In the genomic region with DNA sequence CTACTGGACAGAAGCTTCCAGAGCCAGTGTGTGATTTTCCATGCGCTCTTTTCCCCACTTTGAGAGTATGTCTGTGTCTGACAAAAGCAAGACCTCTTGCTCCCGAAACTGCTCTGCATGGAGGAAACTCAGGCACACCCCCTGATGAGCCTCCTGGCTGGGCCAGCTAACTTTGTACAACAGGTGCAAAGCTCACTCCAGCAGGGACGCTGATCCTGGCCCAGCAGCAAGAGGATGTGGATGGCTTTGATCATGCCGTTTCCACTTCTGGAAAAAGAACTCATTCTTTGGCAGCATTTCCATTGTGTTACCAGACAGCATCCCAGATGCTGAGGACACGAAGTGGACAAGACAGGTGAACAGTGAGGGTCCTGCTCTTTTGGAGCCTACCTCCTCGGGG, we compare ENCODE assay signal across 1 cellular context.
A peak's percentile ranks its signal among the peaks of the same experiment; 100 is the strongest.
TF ChIP-seq lines count a peak whose summit lies in the region.

No MANE protein-coding gene starts in this region.

TF ChIP-seq in HepG2, 621 proteins besides CTCF, POLR2A, EP300 and RAD21 (continued from another document and continues in another):
- TF ChIP-seq, protein P1, sequence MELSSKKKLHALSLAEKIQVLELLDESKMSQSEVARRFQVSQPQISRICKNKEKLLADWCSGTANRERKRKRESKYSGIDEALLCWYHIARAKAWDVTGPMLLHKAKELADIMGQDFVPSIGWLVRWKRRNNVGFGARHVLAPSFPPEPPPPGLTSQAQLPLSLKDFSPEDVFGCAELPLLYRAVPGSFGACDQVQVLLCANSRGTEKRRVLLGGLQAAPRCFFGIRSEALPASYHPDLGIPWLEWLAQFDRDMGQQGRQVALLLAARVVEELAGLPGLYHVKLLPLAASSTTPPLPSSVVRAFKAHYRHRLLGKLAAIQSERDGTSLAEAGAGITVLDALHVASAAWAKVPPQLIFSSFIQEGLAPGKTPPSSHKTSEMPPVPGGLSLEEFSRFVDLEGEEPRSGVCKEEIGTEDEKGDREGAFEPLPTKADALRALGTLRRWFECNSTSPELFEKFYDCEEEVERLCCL (CRISPR knock-in tag; IDR thresholded peaks at IDR 0.05; ENCODE audit: borderline replicate concordance): no peak
- no peak for TF ChIP-seq TOE1 (CRISPR knock-in tag; IDR thresholded peaks at IDR 0.05)
- TF ChIP-seq SOX13 (IDR thresholded peaks at IDR 0.05): 0 out of 2 replicates have a peak, but pooled peaks have one; percentile 43
- peak in 1 of 2 experiments; percentile 84; a peak in 2 of 4 replicates for TF ChIP-seq SOX13 (CRISPR knock-in tag; conservative IDR thresholded peaks at IDR 0.05 in 1 of 2, IDR thresholded peaks at IDR 0.05 in 1 of 2)
- peak; percentile 39; the same call in 1 of the 2 replicates for TF ChIP-seq ZFX (CRISPR knock-in tag; IDR thresholded peaks at IDR 0.05; ENCODE audit: low read depth)
- no peak for TF ChIP-seq NFYB (CRISPR knock-in tag; IDR thresholded peaks at IDR 0.05)
- TF ChIP-seq BCL6 (CRISPR knock-in tag; IDR thresholded peaks at IDR 0.05): peak; percentile 12; the same call in 1 of the 2 replicates
- no peak for TF ChIP-seq NFATC3 (CRISPR knock-in tag; IDR thresholded peaks at IDR 0.05)
- no peak for TF ChIP-seq MTA3 (CRISPR knock-in tag; IDR thresholded peaks at IDR 0.05)
- TF ChIP-seq, protein P2, sequence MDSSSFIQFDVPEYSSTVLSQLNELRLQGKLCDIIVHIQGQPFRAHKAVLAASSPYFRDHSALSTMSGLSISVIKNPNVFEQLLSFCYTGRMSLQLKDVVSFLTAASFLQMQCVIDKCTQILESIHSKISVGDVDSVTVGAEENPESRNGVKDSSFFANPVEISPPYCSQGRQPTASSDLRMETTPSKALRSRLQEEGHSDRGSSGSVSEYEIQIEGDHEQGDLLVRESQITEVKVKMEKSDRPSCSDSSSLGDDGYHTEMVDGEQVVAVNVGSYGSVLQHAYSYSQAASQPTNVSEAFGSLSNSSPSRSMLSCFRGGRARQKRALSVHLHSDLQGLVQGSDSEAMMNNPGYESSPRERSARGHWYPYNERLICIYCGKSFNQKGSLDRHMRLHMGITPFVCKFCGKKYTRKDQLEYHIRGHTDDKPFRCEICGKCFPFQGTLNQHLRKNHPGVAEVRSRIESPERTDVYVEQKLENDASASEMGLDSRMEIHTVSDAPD (CRISPR knock-in tag; IDR thresholded peaks at IDR 0.05): no peak
- no peak for TF ChIP-seq ZNF703 (CRISPR knock-in tag; IDR thresholded peaks at IDR 0.05; ENCODE audit: borderline replicate concordance)
- no peak for TF ChIP-seq CHD2 (IDR thresholded peaks at IDR 0.05; ENCODE audit: low read depth, low read length)
- TF ChIP-seq SMAD9 (CRISPR knock-in tag; IDR thresholded peaks at IDR 0.05): no peak
- TF ChIP-seq THAP11 (CRISPR knock-in tag; IDR thresholded peaks at IDR 0.05): 0 out of 2 replicates have a peak, but pooled peaks have one; percentile 18
- TF ChIP-seq CBX5 (CRISPR knock-in tag; IDR thresholded peaks at IDR 0.05; ENCODE audit: borderline replicate concordance): no peak
- TF ChIP-seq, protein P3, sequence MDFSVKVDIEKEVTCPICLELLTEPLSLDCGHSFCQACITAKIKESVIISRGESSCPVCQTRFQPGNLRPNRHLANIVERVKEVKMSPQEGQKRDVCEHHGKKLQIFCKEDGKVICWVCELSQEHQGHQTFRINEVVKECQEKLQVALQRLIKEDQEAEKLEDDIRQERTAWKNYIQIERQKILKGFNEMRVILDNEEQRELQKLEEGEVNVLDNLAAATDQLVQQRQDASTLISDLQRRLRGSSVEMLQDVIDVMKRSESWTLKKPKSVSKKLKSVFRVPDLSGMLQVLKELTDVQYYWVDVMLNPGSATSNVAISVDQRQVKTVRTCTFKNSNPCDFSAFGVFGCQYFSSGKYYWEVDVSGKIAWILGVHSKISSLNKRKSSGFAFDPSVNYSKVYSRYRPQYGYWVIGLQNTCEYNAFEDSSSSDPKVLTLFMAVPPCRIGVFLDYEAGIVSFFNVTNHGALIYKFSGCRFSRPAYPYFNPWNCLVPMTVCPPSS (IDR thresholded peaks at IDR 0.05): no peak
- no peak for TF ChIP-seq TGIF2 (CRISPR knock-in tag; IDR thresholded peaks at IDR 0.05)
- peak; percentile 43 for TF ChIP-seq SAP130 (CRISPR knock-in tag; IDR thresholded peaks at IDR 0.05; ENCODE audit: low read depth)
- TF ChIP-seq RXRB (CRISPR knock-in tag; IDR thresholded peaks at IDR 0.05; ENCODE audit: borderline replicate concordance): peak; percentile 53; the same call in 1 of the 2 replicates
- TF ChIP-seq HCFC1 (IDR thresholded peaks at IDR 0.05; ENCODE audit: low read depth, low read length): no peak
- no peak for TF ChIP-seq MAZ (IDR thresholded peaks at IDR 0.05; ENCODE audit: borderline replicate concordance, low read depth, low read length)
- TF ChIP-seq MAZ (CRISPR knock-in tag; IDR thresholded peaks at IDR 0.05; ENCODE audit: low read depth): no peak
- TF ChIP-seq ASH2L (IDR thresholded peaks at IDR 0.05; ENCODE audit: insufficient read length, low read depth, low read length): no peak
- no peak for TF ChIP-seq MBD4 (IDR thresholded peaks at IDR 0.05; ENCODE audit: borderline replicate concordance, low read length)
- TF ChIP-seq ATF7 (IDR thresholded peaks at IDR 0.05): no peak
- no peak for TF ChIP-seq ATF7 (CRISPR knock-in tag; IDR thresholded peaks at IDR 0.05)
- TF ChIP-seq HMG20B (CRISPR knock-in tag; conservative IDR thresholded peaks at IDR 0.05): no peak
- no peak for TF ChIP-seq RBM22 (optimal IDR thresholded peaks at IDR 0.05; ENCODE audit: low read length)
- TF ChIP-seq NR2F6 (IDR thresholded peaks at IDR 0.05): no peak
- peak; percentile 15; the same call in 1 of the 2 replicates for TF ChIP-seq NR2F6 (CRISPR knock-in tag; IDR thresholded peaks at IDR 0.05)
- TF ChIP-seq, protein P4, sequence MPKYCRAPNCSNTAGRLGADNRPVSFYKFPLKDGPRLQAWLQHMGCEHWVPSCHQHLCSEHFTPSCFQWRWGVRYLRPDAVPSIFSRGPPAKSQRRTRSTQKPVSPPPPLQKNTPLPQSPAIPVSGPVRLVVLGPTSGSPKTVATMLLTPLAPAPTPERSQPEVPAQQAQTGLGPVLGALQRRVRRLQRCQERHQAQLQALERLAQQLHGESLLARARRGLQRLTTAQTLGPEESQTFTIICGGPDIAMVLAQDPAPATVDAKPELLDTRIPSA (CRISPR knock-in tag; IDR thresholded peaks at IDR 0.05; ENCODE audit: borderline replicate concordance): no peak
- TF ChIP-seq SRY (CRISPR knock-in tag; IDR thresholded peaks at IDR 0.05): no peak
- TF ChIP-seq ZNF331 (CRISPR knock-in tag; IDR thresholded peaks at IDR 0.05): peak; percentile 82; the same call in 1 of the 2 replicates
- TF ChIP-seq, protein P5, sequence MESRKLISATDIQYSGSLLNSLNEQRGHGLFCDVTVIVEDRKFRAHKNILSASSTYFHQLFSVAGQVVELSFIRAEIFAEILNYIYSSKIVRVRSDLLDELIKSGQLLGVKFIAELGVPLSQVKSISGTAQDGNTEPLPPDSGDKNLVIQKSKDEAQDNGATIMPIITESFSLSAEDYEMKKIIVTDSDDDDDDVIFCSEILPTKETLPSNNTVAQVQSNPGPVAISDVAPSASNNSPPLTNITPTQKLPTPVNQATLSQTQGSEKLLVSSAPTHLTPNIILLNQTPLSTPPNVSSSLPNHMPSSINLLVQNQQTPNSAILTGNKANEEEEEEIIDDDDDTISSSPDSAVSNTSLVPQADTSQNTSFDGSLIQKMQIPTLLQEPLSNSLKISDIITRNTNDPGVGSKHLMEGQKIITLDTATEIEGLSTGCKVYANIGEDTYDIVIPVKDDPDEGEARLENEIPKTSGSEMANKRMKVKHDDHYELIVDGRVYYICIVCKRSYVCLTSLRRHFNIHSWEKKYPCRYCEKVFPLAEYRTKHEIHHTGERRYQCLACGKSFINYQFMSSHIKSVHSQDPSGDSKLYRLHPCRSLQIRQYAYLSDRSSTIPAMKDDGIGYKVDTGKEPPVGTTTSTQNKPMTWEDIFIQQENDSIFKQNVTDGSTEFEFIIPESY (CRISPR knock-in tag; IDR thresholded peaks at IDR 0.05): no peak
- no peak for TF ChIP-seq PTBP1 (IDR thresholded peaks at IDR 0.05; ENCODE audit: low read depth, low read length, poor library complexity, severe bottlenecking)
- no peak for TF ChIP-seq GLI4 (CRISPR knock-in tag; IDR thresholded peaks at IDR 0.05; ENCODE audit: borderline replicate concordance)
- TF ChIP-seq, protein P6, sequence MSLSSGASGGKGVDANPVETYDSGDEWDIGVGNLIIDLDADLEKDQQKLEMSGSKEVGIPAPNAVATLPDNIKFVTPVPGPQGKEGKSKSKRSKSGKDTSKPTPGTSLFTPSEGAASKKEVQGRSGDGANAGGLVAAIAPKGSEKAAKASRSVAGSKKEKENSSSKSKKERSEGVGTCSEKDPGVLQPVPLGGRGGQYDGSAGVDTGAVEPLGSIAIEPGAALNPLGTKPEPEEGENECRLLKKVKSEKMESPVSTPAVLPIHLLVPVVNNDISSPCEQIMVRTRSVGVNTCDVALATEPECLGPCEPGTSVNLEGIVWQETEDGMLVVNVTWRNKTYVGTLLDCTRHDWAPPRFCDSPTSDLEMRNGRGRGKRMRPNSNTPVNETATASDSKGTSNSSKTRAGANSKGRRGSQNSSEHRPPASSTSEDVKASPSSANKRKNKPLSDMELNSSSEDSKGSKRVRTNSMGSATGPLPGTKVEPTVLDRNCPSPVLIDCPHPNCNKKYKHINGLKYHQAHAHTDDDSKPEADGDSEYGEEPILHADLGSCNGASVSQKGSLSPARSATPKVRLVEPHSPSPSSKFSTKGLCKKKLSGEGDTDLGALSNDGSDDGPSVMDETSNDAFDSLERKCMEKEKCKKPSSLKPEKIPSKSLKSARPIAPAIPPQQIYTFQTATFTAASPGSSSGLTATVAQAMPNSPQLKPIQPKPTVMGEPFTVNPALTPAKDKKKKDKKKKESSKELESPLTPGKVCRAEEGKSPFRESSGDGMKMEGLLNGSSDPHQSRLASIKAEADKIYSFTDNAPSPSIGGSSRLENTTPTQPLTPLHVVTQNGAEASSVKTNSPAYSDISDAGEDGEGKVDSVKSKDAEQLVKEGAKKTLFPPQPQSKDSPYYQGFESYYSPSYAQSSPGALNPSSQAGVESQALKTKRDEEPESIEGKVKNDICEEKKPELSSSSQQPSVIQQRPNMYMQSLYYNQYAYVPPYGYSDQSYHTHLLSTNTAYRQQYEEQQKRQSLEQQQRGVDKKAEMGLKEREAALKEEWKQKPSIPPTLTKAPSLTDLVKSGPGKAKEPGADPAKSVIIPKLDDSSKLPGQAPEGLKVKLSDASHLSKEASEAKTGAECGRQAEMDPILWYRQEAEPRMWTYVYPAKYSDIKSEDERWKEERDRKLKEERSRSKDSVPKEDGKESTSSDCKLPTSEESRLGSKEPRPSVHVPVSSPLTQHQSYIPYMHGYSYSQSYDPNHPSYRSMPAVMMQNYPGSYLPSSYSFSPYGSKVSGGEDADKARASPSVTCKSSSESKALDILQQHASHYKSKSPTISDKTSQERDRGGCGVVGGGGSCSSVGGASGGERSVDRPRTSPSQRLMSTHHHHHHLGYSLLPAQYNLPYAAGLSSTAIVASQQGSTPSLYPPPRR (CRISPR knock-in tag; IDR thresholded peaks at IDR 0.05; ENCODE audit: borderline replicate concordance): no peak
- TF ChIP-seq, protein P7, sequence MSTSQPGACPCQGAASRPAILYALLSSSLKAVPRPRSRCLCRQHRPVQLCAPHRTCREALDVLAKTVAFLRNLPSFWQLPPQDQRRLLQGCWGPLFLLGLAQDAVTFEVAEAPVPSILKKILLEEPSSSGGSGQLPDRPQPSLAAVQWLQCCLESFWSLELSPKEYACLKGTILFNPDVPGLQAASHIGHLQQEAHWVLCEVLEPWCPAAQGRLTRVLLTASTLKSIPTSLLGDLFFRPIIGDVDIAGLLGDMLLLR (CRISPR knock-in tag; IDR thresholded peaks at IDR 0.05): no peak
- TF ChIP-seq ETV6 (CRISPR knock-in tag; conservative IDR thresholded peaks at IDR 0.05): no peak
- TF ChIP-seq ZNF329 (CRISPR knock-in tag; IDR thresholded peaks at IDR 0.05; ENCODE audit: low read depth): no peak
- no peak for TF ChIP-seq ZNF124 (CRISPR knock-in tag; IDR thresholded peaks at IDR 0.05)
- peak; percentile 31; the same call in 1 of the 2 replicates for TF ChIP-seq HOXA3 (CRISPR knock-in tag; IDR thresholded peaks at IDR 0.05)
- peak; percentile 69 for TF ChIP-seq HDAC1 (CRISPR knock-in tag; IDR thresholded peaks at IDR 0.05)
- TF ChIP-seq ZNF737 (CRISPR knock-in tag; IDR thresholded peaks at IDR 0.05; ENCODE audit: borderline replicate concordance): no peak
- TF ChIP-seq MED1 (CRISPR knock-in tag; IDR thresholded peaks at IDR 0.05): no peak
- peak; percentile 87 for TF ChIP-seq TCF7 (IDR thresholded peaks at IDR 0.05; ENCODE audit: low read depth)
- peak; percentile 88 for TF ChIP-seq SOX5 (CRISPR knock-in tag; IDR thresholded peaks at IDR 0.05; ENCODE audit: borderline replicate concordance)
- TF ChIP-seq ATM (IDR thresholded peaks at IDR 0.05; ENCODE audit: borderline replicate concordance): no peak
- peak; percentile 94 for TF ChIP-seq HNF4A (CRISPR knock-in tag; IDR thresholded peaks at IDR 0.05)
- TF ChIP-seq ZNF7 (CRISPR knock-in tag; IDR thresholded peaks at IDR 0.05): no peak
- TF ChIP-seq ZNF670 (CRISPR knock-in tag; IDR thresholded peaks at IDR 0.05; ENCODE audit: borderline replicate concordance): no peak
- peak; percentile 76 for TF ChIP-seq POGZ (CRISPR knock-in tag; IDR thresholded peaks at IDR 0.05)
- TF ChIP-seq ARNT (IDR thresholded peaks at IDR 0.05): no peak
- TF ChIP-seq HNF4G (IDR thresholded peaks at IDR 0.05; ENCODE audit: borderline replicate concordance, low read depth, low read length): peak; percentile 57; the same call in 1 of the 2 replicates
- TF ChIP-seq HNF4G (CRISPR knock-in tag; IDR thresholded peaks at IDR 0.05; ENCODE audit: borderline replicate concordance, low read depth): peak; percentile 70; the same call in 1 of the 2 replicates
- TF ChIP-seq ZBTB7A (CRISPR knock-in tag; IDR thresholded peaks at IDR 0.05): no peak
- TF ChIP-seq SMYD3 (CRISPR knock-in tag; IDR thresholded peaks at IDR 0.05): no peak
- no peak for TF ChIP-seq TBX3 (IDR thresholded peaks at IDR 0.05; ENCODE audit: borderline replicate concordance)
- TF ChIP-seq CENPT (CRISPR knock-in tag; IDR thresholded peaks at IDR 0.05; ENCODE audit: low read depth): no peak
- TF ChIP-seq, protein P8, sequence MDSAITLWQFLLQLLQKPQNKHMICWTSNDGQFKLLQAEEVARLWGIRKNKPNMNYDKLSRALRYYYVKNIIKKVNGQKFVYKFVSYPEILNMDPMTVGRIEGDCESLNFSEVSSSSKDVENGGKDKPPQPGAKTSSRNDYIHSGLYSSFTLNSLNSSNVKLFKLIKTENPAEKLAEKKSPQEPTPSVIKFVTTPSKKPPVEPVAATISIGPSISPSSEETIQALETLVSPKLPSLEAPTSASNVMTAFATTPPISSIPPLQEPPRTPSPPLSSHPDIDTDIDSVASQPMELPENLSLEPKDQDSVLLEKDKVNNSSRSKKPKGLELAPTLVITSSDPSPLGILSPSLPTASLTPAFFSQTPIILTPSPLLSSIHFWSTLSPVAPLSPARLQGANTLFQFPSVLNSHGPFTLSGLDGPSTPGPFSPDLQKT (CRISPR knock-in tag; IDR thresholded peaks at IDR 0.05; ENCODE audit: borderline replicate concordance): no peak
- TF ChIP-seq ZNF720 (CRISPR knock-in tag; IDR thresholded peaks at IDR 0.05): no peak
- no peak for TF ChIP-seq KLF13 (CRISPR knock-in tag; IDR thresholded peaks at IDR 0.05)
- no peak for TF ChIP-seq ZNF614 (CRISPR knock-in tag; IDR thresholded peaks at IDR 0.05; ENCODE audit: borderline replicate concordance)
- TF ChIP-seq ZBTB38 (CRISPR knock-in tag; IDR thresholded peaks at IDR 0.05): no peak
- no peak for TF ChIP-seq ZNF468 (CRISPR knock-in tag; IDR thresholded peaks at IDR 0.05)
- TF ChIP-seq MTF1 (CRISPR knock-in tag; IDR thresholded peaks at IDR 0.05): no peak
- no peak for TF ChIP-seq ZNF367 (CRISPR knock-in tag; IDR thresholded peaks at IDR 0.05; ENCODE audit: borderline replicate concordance)
